ENCODE assay signal across 8 cellular contexts in the genomic region with DNA sequence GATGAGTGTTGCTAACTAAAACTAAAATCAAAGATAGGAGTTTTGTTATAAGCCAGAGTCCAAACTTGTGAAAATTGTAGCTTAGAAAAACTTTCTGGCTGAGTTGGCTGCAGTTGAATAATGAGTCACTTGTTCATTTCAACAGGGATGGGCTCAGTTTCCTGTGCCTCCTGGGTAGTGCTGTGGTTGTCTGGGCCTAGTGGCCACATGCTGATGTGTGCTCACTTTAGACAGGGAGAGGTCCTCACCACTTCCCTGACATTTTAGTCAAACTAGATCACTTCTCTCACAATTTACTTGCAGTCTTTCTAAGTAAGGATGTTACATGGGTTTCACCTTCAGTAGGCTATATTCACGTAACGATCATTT. TPM values are rescaled to one million over a fixed set of nuclear protein-coding genes. Genes with fewer than 3 reads are reported as not detected.
DNase-seq lines count a peak whose midpoint lies in the region; ATAC-seq and TF ChIP-seq lines count a peak whose summit lies in the region.

No MANE protein-coding gene starts in this region.

- intact Hi-C loops in heart right ventricle (cut with DNase I) = no loop called here
- intact Hi-C loops in posterior cingulate gyrus (cut with DNase I) = no loop called here

- H3K27me3 ChIP-seq in heart right ventricle = no peaks in the 10 kb centered on the region

- DNase-seq in A172 (ENCODE audit: low spot score) (peak; percentile 73), heart right ventricle (no peak), medulla oblongata (ENCODE audit: extremely low spot score) (no peak), posterior cingulate gyrus (no peak)
- DNase-seq in activated CD4-positive, alpha-beta T cell treated with anti-CD3 and anti-CD28 coated beads, Interleukin-2, amount 50 U/mL, for 1 hour = peak; percentile 29

- TF ChIP-seq CTCF in heart right ventricle (IDR thresholded peaks at IDR 0.05) = no peak

- peaks cover 0 to 30% (median 19%) of the 10 kb centered on the region in 9 donors for H3K4me1 ChIP-seq in heart right ventricle

- peak overlapping the region in 3 of 10 donors; percentile 30 to 59 (median 49) for H3K27ac ChIP-seq in heart right ventricle

- 88 to 92% methylated on average over 2 of the region's 2 CpGs for WGBS in heart right ventricle, 2 donors

- H3K9me3 ChIP-seq in heart right ventricle = no peaks in the 10 kb centered on the region

- no peak overlapping the region for H3K4me3 ChIP-seq in heart right ventricle

- no peaks in the 10 kb centered on the region for H3K36me3 ChIP-seq in heart right ventricle

- peak; percentile 53 for ATAC-seq in GM18520 (IDR thresholded peaks at IDR 0.05; ENCODE audit: unreplicated experiment)
- ATAC-seq in HG03460 (IDR thresholded peaks at IDR 0.05; ENCODE audit: unreplicated experiment) = peak; percentile 86
- peak in 5 of 8 donors; percentile 30 to 79 (median 57) for ATAC-seq in heart right ventricle
- ATAC-seq in GM19397 (IDR thresholded peaks at IDR 0.05; ENCODE audit: unreplicated experiment) = no peak

RNA-seq across cellular contexts. Expression of a gene that starts 6.3 kb away (rescaled TPM):
- 36.6 and 36.9 TPM in 2 replicates for total RNA-seq in A172 (2014; rRNA removed; shearing (Covaris generic))
- total RNA-seq in heart right ventricle = 10 to 100 TPM; 16.0 to 36.5 (median 25.3) TPM
- polyA plus RNA-seq in heart right ventricle = 10 to 100 TPM; 12.5 to 24.3 TPM

Comparison
In these comparisons a context has a peak if more than half of its experiments do, and no peak if none do; other contexts are left out.
1. DNase-seq: peak in A172 (single experiment) and activated CD4-positive, alpha-beta T cell treated with anti-CD3 and anti-CD28 coated beads, Interleukin-2, amount 50 U/mL, for 1 hour (single experiment); none in heart right ventricle (0 of 2), medulla oblongata (single experiment) and posterior cingulate gyrus (0 of 10).